ENCODE assay signal across 7 cellular contexts in the genomic region with DNA sequence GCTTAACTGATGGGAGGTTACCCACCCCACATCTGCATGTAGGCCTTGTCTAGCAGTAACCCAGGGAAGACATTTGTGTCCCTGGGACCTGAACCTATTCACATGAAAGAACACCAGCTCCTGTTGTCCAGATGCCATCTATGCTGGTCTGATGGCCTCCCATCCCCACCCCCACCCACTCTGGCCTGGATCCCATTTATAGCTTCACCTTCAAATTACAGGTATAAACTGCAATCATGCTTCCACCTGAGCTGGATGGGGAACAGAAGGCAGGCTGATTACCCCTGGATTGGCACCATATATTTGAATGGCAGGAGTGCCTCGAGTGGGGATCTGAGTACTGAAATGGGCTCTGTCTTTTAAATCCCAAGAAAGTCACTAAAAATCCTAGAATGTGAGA.
"Had no signal": no experiment of that assay in that cellular context is flagged by ENCODE, and none has a peak within 500 bp of the region (broad histone marks: within the 10 kb centered on the region; RNA-seq: fewer than 3 reads in every experiment).

No MANE protein-coding gene starts in this region.

- H3K27ac ChIP-seq: GM23248 had no signal

- ATAC-seq: HCT116 had no signal

- DNase-seq: GM23248, GOT3, H7, HFFc6 had no signal

- H3K27ac Mint-ChIP-seq: HFFc6, IgD-negative memory B cell had no signal

- H3K9me3 Mint-ChIP-seq: HFFc6, IgD-negative memory B cell had no signal

- H2AFZ ChIP-seq: GM23248 had no signal

- H3K4me1 ChIP-seq: HAP-1 had no signal

- H3K4me3 Mint-ChIP-seq: HFFc6, IgD-negative memory B cell had no signal

- H3K4me3 ChIP-seq: GM23248, HAP-1 had no signal

- H3K9me3 ChIP-seq: HAP-1 had no signal

- H3K36me3 ChIP-seq: HAP-1 had no signal

- H3K36me3 Mint-ChIP-seq: IgD-negative memory B cell had no signal

- H3K9ac ChIP-seq: GM23248 had no signal
